Comparison of ENCODE assay signal across 1 cellular context in the genomic region with DNA sequence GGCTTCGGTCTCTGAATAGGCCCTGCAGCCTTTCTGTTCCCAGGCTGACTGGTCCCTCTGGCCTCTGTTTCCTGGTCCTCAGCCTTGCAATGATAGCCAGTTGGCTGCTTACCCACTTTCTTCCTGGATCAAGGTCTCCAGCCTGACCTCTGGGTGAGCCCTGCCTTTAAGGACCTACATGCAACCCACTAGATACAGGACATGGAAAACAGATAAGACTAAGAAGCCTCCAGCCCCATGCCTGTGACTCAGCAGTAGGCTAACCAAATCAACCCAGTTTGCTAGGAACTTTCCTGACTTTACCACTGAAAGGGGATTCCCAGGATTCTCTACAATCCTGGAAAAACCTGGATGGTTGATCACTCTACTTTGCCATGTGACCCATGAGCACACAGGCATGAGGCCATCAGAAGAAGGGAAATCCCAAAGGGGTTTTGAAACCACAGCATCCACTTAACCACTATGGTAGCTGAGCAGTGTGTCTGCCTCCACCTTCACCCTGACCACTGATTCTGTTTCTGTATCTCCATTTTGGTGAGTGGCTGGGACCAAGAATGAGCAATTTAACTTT.
TF ChIP-seq lines count a peak whose summit lies in the region.

No MANE protein-coding gene starts in this region.

TF ChIP-seq in GM12878, 131 proteins besides CTCF, POLR2A, EP300 and RAD21 (continued from another document):
- TF ChIP-seq CUX1 (IDR thresholded peaks at IDR 0.05; ENCODE audit: insufficient replicate concordance, low read depth, low read length): no peak
- TF ChIP-seq SIX5 (IDR thresholded peaks at IDR 0.05; ENCODE audit: low read depth, low read length, severe bottlenecking): no peak
- TF ChIP-seq NBN (IDR thresholded peaks at IDR 0.05): no peak
- TF ChIP-seq ETV6 (conservative IDR thresholded peaks at IDR 0.05 in 1 of 2, IDR thresholded peaks at IDR 0.05 in 1 of 2; ENCODE audit: borderline replicate concordance in 1 of 2, low read depth in 1 of 2): no peak
- TF ChIP-seq TARDBP (IDR thresholded peaks at IDR 0.05; ENCODE audit: borderline replicate concordance): no peak
- TF ChIP-seq, protein P1, sequence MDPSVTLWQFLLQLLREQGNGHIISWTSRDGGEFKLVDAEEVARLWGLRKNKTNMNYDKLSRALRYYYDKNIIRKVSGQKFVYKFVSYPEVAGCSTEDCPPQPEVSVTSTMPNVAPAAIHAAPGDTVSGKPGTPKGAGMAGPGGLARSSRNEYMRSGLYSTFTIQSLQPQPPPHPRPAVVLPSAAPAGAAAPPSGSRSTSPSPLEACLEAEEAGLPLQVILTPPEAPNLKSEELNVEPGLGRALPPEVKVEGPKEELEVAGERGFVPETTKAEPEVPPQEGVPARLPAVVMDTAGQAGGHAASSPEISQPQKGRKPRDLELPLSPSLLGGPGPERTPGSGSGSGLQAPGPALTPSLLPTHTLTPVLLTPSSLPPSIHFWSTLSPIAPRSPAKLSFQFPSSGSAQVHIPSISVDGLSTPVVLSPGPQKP (IDR thresholded peaks at IDR 0.05; ENCODE audit: low read depth, low read length): no peak
- TF ChIP-seq SREBF1 (IDR thresholded peaks at IDR 0.05; ENCODE audit: low read length): no peak
- no peak for TF ChIP-seq BCL3 (IDR thresholded peaks at IDR 0.05; ENCODE audit: borderline replicate concordance, insufficient read depth, low read depth, low read length, poor library complexity, severe bottlenecking)
- TF ChIP-seq ZNF217 (IDR thresholded peaks at IDR 0.05): no peak
- no peak for TF ChIP-seq ZNF592 (IDR thresholded peaks at IDR 0.05)
- TF ChIP-seq CREM (IDR thresholded peaks at IDR 0.05; ENCODE audit: low read depth): no peak
- peak; percentile 91 for TF ChIP-seq RUNX3 (IDR thresholded peaks at IDR 0.05; ENCODE audit: low read length)
- TF ChIP-seq, protein P2, sequence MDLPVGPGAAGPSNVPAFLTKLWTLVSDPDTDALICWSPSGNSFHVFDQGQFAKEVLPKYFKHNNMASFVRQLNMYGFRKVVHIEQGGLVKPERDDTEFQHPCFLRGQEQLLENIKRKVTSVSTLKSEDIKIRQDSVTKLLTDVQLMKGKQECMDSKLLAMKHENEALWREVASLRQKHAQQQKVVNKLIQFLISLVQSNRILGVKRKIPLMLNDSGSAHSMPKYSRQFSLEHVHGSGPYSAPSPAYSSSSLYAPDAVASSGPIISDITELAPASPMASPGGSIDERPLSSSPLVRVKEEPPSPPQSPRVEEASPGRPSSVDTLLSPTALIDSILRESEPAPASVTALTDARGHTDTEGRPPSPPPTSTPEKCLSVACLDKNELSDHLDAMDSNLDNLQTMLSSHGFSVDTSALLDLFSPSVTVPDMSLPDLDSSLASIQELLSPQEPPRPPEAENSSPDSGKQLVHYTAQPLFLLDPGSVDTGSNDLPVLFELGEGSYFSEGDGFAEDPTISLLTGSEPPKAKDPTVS (IDR thresholded peaks at IDR 0.05; ENCODE audit: low read depth, low read length): no peak
- TF ChIP-seq JUNB (IDR thresholded peaks at IDR 0.05): no peak
- TF ChIP-seq ZBED1 (IDR thresholded peaks at IDR 0.05; ENCODE audit: borderline replicate concordance): no peak
- no peak for TF ChIP-seq ZBTB33 (IDR thresholded peaks at IDR 0.05)
- peak; percentile 38 to 40; a peak in 2 of 4 replicates for TF ChIP-seq IKZF2 (IDR thresholded peaks at IDR 0.05)
- TF ChIP-seq IKZF1 (conservative IDR thresholded peaks at IDR 0.05): 0 out of 2 replicates have a peak, but pooled peaks have one; percentile 36
- TF ChIP-seq HDAC2 (IDR thresholded peaks at IDR 0.05): no peak
- peak; percentile 59; the same call in 1 of the 2 replicates for TF ChIP-seq PAX5 (IDR thresholded peaks at IDR 0.05; ENCODE audit: borderline replicate concordance, low read depth, low read length)
- TF ChIP-seq, protein P3, sequence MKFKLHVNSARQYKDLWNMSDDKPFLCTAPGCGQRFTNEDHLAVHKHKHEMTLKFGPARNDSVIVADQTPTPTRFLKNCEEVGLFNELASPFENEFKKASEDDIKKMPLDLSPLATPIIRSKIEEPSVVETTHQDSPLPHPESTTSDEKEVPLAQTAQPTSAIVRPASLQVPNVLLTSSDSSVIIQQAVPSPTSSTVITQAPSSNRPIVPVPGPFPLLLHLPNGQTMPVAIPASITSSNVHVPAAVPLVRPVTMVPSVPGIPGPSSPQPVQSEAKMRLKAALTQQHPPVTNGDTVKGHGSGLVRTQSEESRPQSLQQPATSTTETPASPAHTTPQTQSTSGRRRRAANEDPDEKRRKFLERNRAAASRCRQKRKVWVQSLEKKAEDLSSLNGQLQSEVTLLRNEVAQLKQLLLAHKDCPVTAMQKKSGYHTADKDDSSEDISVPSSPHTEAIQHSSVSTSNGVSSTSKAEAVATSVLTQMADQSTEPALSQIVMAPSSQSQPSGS (IDR thresholded peaks at IDR 0.05; ENCODE audit: low read length): peak; percentile 26; the same call in 1 of the 2 replicates
- TF ChIP-seq, protein P4, sequence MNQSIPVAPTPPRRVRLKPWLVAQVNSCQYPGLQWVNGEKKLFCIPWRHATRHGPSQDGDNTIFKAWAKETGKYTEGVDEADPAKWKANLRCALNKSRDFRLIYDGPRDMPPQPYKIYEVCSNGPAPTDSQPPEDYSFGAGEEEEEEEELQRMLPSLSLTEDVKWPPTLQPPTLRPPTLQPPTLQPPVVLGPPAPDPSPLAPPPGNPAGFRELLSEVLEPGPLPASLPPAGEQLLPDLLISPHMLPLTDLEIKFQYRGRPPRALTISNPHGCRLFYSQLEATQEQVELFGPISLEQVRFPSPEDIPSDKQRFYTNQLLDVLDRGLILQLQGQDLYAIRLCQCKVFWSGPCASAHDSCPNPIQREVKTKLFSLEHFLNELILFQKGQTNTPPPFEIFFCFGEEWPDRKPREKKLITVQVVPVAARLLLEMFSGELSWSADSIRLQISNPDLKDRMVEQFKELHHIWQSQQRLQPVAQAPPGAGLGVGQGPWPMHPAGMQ (IDR thresholded peaks at IDR 0.05; ENCODE audit: borderline replicate concordance): no peak
- no peak for TF ChIP-seq PML (IDR thresholded peaks at IDR 0.05; ENCODE audit: low read length)
- 0 out of 2 replicates have a peak, but pooled peaks have one; percentile 17 for TF ChIP-seq NFIC (IDR thresholded peaks at IDR 0.05; ENCODE audit: low read depth, low read length)
- no peak for TF ChIP-seq LARP7 (IDR thresholded peaks at IDR 0.05)
- TF ChIP-seq PAX8 (IDR thresholded peaks at IDR 0.05): no peak
- TF ChIP-seq NR2C2 (IDR thresholded peaks at IDR 0.05; ENCODE audit: borderline replicate concordance, control insufficient read depth, insufficient read length, low read depth): no peak
- TF ChIP-seq BRCA1 (IDR thresholded peaks at IDR 0.05; ENCODE audit: low read depth, low read length): no peak
- TF ChIP-seq CBFB (IDR thresholded peaks at IDR 0.05; ENCODE audit: low read depth): peak; percentile 53; the same call in 1 of the 2 replicates
- TF ChIP-seq BHLHE40 (IDR thresholded peaks at IDR 0.05; ENCODE audit: borderline replicate concordance in 1 of 2, low read depth in 2 of 2, low read length in 1 of 2): no peak
- no peak for TF ChIP-seq RAD51 (IDR thresholded peaks at IDR 0.05)
- no peak for TF ChIP-seq ZNF207 (IDR thresholded peaks at IDR 0.05; ENCODE audit: borderline replicate concordance)
- no peak for TF ChIP-seq HDGF (IDR thresholded peaks at IDR 0.05)
